1 cellular context compared by ENCODE assay signal in the genomic region with DNA sequence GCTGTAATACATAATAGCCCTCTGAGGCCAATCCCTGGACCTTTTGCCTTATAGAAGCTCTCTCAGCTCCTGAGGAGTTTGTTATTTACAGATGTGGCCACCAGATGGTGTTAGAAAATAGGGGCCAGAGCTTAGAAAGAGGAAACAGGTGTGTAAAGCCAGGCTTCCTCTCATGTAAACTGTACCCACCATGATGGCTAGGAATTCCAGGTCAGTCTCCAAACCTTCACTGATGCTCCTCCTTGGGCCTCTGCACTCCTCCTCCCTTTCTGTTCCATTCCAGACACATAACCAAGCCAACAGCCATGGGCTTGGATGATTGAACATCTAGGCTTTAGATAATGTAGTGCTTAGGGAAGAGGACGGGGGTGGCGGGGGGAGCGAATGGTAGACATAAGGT.
TF ChIP-seq lines count a peak whose summit lies in the region.

No MANE protein-coding gene starts in this region.

TF ChIP-seq in HCT116, 20 proteins besides CTCF, POLR2A, EP300 and RAD21 (continued from another document):
- TF ChIP-seq, protein P1, sequence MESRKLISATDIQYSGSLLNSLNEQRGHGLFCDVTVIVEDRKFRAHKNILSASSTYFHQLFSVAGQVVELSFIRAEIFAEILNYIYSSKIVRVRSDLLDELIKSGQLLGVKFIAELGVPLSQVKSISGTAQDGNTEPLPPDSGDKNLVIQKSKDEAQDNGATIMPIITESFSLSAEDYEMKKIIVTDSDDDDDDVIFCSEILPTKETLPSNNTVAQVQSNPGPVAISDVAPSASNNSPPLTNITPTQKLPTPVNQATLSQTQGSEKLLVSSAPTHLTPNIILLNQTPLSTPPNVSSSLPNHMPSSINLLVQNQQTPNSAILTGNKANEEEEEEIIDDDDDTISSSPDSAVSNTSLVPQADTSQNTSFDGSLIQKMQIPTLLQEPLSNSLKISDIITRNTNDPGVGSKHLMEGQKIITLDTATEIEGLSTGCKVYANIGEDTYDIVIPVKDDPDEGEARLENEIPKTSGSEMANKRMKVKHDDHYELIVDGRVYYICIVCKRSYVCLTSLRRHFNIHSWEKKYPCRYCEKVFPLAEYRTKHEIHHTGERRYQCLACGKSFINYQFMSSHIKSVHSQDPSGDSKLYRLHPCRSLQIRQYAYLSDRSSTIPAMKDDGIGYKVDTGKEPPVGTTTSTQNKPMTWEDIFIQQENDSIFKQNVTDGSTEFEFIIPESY (IDR thresholded peaks at IDR 0.05; ENCODE audit: extremely low read depth, insufficient replicate concordance, low read length) = no peak
- no peak for TF ChIP-seq SIN3A (IDR thresholded peaks at IDR 0.05; ENCODE audit: low read depth)
- no peak for TF ChIP-seq SRF (IDR thresholded peaks at IDR 0.05; ENCODE audit: low read depth)
- no peak for TF ChIP-seq ELF1 (IDR thresholded peaks at IDR 0.05; ENCODE audit: borderline replicate concordance, low read depth)
- no peak for TF ChIP-seq EZH2phosphoT487 (IDR thresholded peaks at IDR 0.05; ENCODE audit: borderline replicate concordance)
- no peak for TF ChIP-seq POLR2AphosphoS5 (IDR thresholded peaks at IDR 0.05; ENCODE audit: low read depth, low read length)
- no peak for TF ChIP-seq EZH2 (IDR thresholded peaks at IDR 0.05)
- no peak for TF ChIP-seq ZNF274 (IDR thresholded peaks at IDR 0.05; ENCODE audit: low read depth, low read length)
- no peak for TF ChIP-seq EGR1 (IDR thresholded peaks at IDR 0.05; ENCODE audit: low read depth)
- TF ChIP-seq, protein P2, sequence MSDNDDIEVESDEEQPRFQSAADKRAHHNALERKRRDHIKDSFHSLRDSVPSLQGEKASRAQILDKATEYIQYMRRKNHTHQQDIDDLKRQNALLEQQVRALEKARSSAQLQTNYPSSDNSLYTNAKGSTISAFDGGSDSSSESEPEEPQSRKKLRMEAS (IDR thresholded peaks at IDR 0.05) = no peak
